25 cellular contexts compared by ENCODE assay signal in the genomic region with DNA sequence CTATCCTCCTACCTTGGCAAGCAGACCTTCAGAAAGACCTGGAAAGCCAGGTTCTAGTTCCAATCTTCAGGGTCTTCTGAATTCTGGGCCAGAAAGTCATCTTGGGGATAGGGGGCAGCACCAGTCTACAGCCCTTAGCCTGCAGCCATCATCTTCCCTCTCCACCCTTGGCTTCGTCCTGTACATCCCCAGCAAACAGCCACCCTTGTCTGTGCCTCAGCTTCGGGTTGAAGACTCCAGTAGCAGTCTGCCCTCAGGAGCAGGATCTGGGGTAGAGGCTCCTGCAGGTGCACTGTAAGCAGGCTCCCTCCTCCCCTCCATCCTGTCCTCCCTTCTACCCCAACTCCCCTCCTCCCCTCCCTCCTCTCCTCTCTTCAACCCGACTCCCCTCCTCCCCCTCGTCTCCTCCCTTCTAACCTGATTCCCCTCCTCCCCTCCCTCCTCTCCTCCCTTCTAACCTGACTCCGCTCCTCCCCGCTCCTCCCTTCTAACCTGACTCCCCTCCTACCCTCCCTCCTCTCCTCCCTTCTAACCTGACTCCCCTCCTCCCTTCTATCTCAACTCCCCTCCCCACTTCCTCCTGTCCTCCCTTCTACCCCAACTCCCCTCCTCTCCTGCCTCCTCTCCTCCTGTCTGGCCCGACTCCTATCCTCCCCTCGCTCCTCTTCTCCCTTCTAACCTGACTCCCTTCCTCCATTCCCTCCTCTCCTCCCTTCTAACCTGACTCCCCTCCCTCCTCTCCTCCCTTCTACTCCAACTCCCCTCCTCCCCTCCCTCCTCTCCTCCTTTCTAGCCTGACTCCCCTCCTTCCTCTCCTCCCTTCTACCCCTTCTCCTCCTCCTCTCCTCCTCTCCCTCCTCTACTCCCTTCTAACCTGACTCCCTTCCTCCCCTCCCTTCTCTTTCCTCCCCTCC.
DNase-seq lines count a peak whose midpoint lies in the region; ATAC-seq, FAIRE-seq and TF ChIP-seq lines count a peak whose summit lies in the region.
"Had no signal": no experiment of that assay in that cellular context is flagged by ENCODE, and none has a peak within 500 bp of the region (broad histone marks: within the 10 kb centered on the region; RNA-seq: fewer than 3 reads in every experiment).

No MANE protein-coding gene starts in this region.

- H3K4me3 ChIP-seq in HepG2 (replicated peaks in 1 of 3; ENCODE audit: insufficient read depth in 1 of 3, low read depth in 2 of 3, low read length in 3 of 3) (no peak overlapping the region), small intestine (ENCODE audit: low read depth in 1 of 2, low read length in 2 of 2) (no peak overlapping the region)
- H3K4me3 ChIP-seq: dorsolateral prefrontal cortex, left ventricle myocardium inferior had no signal

- H3K56ac ChIP-seq in H9 (ENCODE audit: insufficient read length, low read depth, low read length) = no peak overlapping the region

- no peak overlapping the region for H2BK5ac ChIP-seq in H9 (ENCODE audit: insufficient read length, low read length)

- H3K27ac Mint-ChIP-seq in H9 = no peak overlapping the region
- H3K27ac Mint-ChIP-seq: activated naive CD8-positive, alpha-beta T cell treated with anti-CD3 and anti-CD28 coated beads, Interleukin-2, amount 50 U/mL, for 24 hours; mesothelial cell of epicardium; T-cell had no signal

- WGBS in H9 (ENCODE audit: extremely low coverage, insufficient read length, low lambda C conversion rate) = 100% methylated on average over 1 of the region's 8 CpGs
- 4% methylated on average over 7 of the region's 8 CpGs for WGBS in HepG2 (ENCODE audit: low lambda C conversion rate)
- WGBS in small intestine, 3 donors = 46 to 49% (median 49%) methylated on average over 8 of the region's 8 CpGs

- H3K36me3 ChIP-seq in HepG2 (replicated peaks in 1 of 2; ENCODE audit: control insufficient read depth in 1 of 2, insufficient read depth in 2 of 2, low read length in 2 of 2) (no peaks in the 10 kb centered on the region), small intestine (ENCODE audit: control insufficient read depth in 2 of 2, insufficient read depth in 2 of 2, low read length in 2 of 2) (no peaks in the 10 kb centered on the region)
- H3K36me3 ChIP-seq: left ventricle myocardium inferior had no signal

- CTCF ChIA-PET in HepG2 (lab: Yijun Ruan, JAX; ENCODE audit: low intra/inter-chr PET ratio, low total read pairs) = no interaction called here

- H3K27ac ChIP-seq in H9 (ENCODE audit: insufficient read length, low read depth, low read length) (no peak overlapping the region), HepG2 (ENCODE audit: extremely low read length, insufficient read depth, low read length) (no peak overlapping the region), small intestine (ENCODE audit: low read depth in 1 of 2, low read length in 1 of 2) (no peak overlapping the region)
- H3K27ac ChIP-seq: dorsolateral prefrontal cortex, left ventricle myocardium inferior had no signal

- no peak overlapping the region for H2AK5ac ChIP-seq in H9 (ENCODE audit: insufficient read length, low read length)

- TF ChIP-seq CTCF in H9 (conservative IDR thresholded peaks at IDR 0.05) = 0 out of 3 replicates have a peak, but pooled peaks have one; percentile 10
- no peak for TF ChIP-seq CTCF in HepG2 (CRISPR knock-in tag; IDR thresholded peaks at IDR 0.05)

- H3K4me2 ChIP-seq in H9 (ENCODE audit: insufficient read depth, insufficient read length, low read length) (no peak overlapping the region), HepG2 (ENCODE audit: low read depth, low read length) (no peak overlapping the region)

- ATAC-seq in HepG2 (no peak), HG03045 (IDR thresholded peaks at IDR 0.05; ENCODE audit: unreplicated experiment) (no peak)
- ATAC-seq: activated naive CD8-positive, alpha-beta T cell treated with anti-CD3 and anti-CD28 coated beads, Interleukin-2, amount 50 U/mL, for 24 hours had no signal

- no peak overlapping the region for H3K4me3 Mint-ChIP-seq in H9
- H3K4me3 Mint-ChIP-seq: activated naive CD8-positive, alpha-beta T cell treated with anti-CD3 and anti-CD28 coated beads, Interleukin-2, amount 50 U/mL, for 24 hours; immature natural killer cell; mesothelial cell of epicardium; naive B cell; T-cell had no signal

- no TSS peak for BruUV-seq in HepG2 (replicated peaks; lab: Mats Ljungman, UMichigan)

- H3K9ac ChIP-seq in H9 (ENCODE audit: extremely low read depth, insufficient read length, low read length) = no peak overlapping the region
- no peak overlapping the region for H3K9ac ChIP-seq in HepG2 (ENCODE audit: insufficient read depth, low read depth, low read length)

- H2AFZ ChIP-seq in H9 (ENCODE audit: low read length) = no peak overlapping the region
- H2AFZ ChIP-seq in HepG2 (ENCODE audit: low read length) = no peak overlapping the region

- no peaks in the 10 kb centered on the region for H3K23me2 ChIP-seq in H9 (ENCODE audit: insufficient read length, low read depth, low read length, poor library complexity, severe bottlenecking)

- H4K91ac ChIP-seq in H9 (ENCODE audit: insufficient read length, low read depth, low read length) = no peak overlapping the region

- no peak for FAIRE-seq in HepG2 (lab: Jason Lieb, UNC)
- no peak for FAIRE-seq in small intestine (lab: Jason Lieb, UNC)
- FAIRE-seq: endothelial cell of umbilical vein had no signal

- no peak overlapping the region for H2BK15ac ChIP-seq in H9 (ENCODE audit: low read depth, low read length)

- POLR2A ChIA-PET in HepG2 (lab: Yijun Ruan, JAX) = no interaction called here

- no peaks in the 10 kb centered on the region for H4K20me1 ChIP-seq in H9 (ENCODE audit: control insufficient read depth, insufficient read depth, insufficient read length)
- no peaks in the 10 kb centered on the region for H4K20me1 ChIP-seq in HepG2 (ENCODE audit: insufficient read depth, low read length)

- no peaks in the 10 kb centered on the region; a peak in 1 of 5 replicates for H3K9me3 Mint-ChIP-seq in H9
- H3K9me3 Mint-ChIP-seq: activated naive CD8-positive, alpha-beta T cell treated with anti-CD3 and anti-CD28 coated beads, Interleukin-2, amount 50 U/mL, for 24 hours; immature natural killer cell; mesothelial cell of epicardium; T-cell had no signal

- no peaks in the 10 kb centered on the region; a peak in 1 of 7 replicates for H3K36me3 Mint-ChIP-seq in H9 (ENCODE audit: insufficient read depth in 1 of 3, low read depth in 3 of 3)
- H3K36me3 Mint-ChIP-seq: immature natural killer cell, mesothelial cell of epicardium, naive B cell, T-cell had no signal

- DNase-seq in D341Med (ENCODE audit: low spot score) = peak; percentile 36
- peak; percentile 25 for DNase-seq in H9
- peak; percentile 76 for DNase-seq in UCSD-AML1 (lab: John Stamatoyannopoulos, UW; ENCODE audit: unreplicated experiment)
- no peak for DNase-seq in HepG2 (ENCODE audit: low spot score)
- no peak for DNase-seq in small intestine
- no peak for DNase-seq in occipital lobe (lab: John Stamatoyannopoulos, UW)
- DNase-seq: activated naive CD8-positive, alpha-beta T cell treated with anti-CD3 and anti-CD28 coated beads, Interleukin-2, amount 50 U/mL, for 24 hours; activated T-cell treated with anti-CD3 and anti-CD28 coated beads, Interleukin-2, amount 50 U/mL, for 48 hours; C1 segment of cervical spinal cord; cerebellar nuclear complex; DMS79 treated with DMSO at 0.1 percent for 48 hours; hippocampal formation; left ventricle myocardium inferior; naive B cell; NCI-H1105 treated with DMSO at 0.1 percent for 48 hours; NCI-H1930; NCI-H774; RPMI8226; trophoblast cell had no signal

- no peaks in the 10 kb centered on the region for H3K27me3 ChIP-seq in H9 (ENCODE audit: insufficient read depth, low read length)
- peaks cover 2 to 12% of the 10 kb centered on the region in 2 experiments; a peak in 2 of 5 replicates for H3K27me3 ChIP-seq in HepG2 (ENCODE audit: control insufficient read depth in 1 of 2, insufficient read depth in 2 of 2, low read length in 2 of 2)
- H3K27me3 ChIP-seq in small intestine (ENCODE audit: control insufficient read depth in 2 of 2, insufficient read depth in 2 of 2, low read length in 2 of 2) = peaks cover 0 to 7% of the 10 kb centered on the region in 2 donors

- H3K9me3 ChIP-seq in H9 (ENCODE audit: control insufficient read depth, low read depth, low read length) (no peaks in the 10 kb centered on the region), HepG2 (ENCODE audit: low read length) (no peaks in the 10 kb centered on the region), small intestine (ENCODE audit: control insufficient read depth, low read depth) (no peaks in the 10 kb centered on the region)
- H3K9me3 ChIP-seq: left ventricle myocardium inferior had no signal

- H3K4me1 Mint-ChIP-seq in H9 = peaks cover 30 to 41% of the 10 kb centered on the region in 2 experiments
- H3K4me1 Mint-ChIP-seq: T-cell had no signal

- TF ChIP-seq POLR2A in HepG2 (IDR thresholded peaks at IDR 0.05; ENCODE audit: insufficient read depth in 1 of 2, low read depth in 2 of 2, low read length in 2 of 2) = no peak

- H3K4ac ChIP-seq in H9 (ENCODE audit: low read depth, low read length) = no peak overlapping the region

- intact Hi-C loops in HepG2 (cut with micrococcal nuclease; ENCODE audit: unreplicated experiment) = no loop called here

- TF ChIP-seq EP300 in HepG2 (IDR thresholded peaks at IDR 0.05; ENCODE audit: low read depth in 2 of 2, low read length in 2 of 2) (no peak), HepG2 (CRISPR knock-in tag; IDR thresholded peaks at IDR 0.05; ENCODE audit: borderline replicate concordance) (no peak)

- in situ Hi-C loops in HepG2 (cut with HindIII; ENCODE audit: extremely low pct_ligation_motif_present, low pct_unique_long_range_greater_than_20kb) = loop anchor here (5.0 kb wide), 1 partner anchor 248 kb away; no protein-coding TSS in a partner anchor

- no peak overlapping the region; the same call in 1 of the 2 replicates for H3K14ac ChIP-seq in H9 (ENCODE audit: insufficient read depth, low read length)

- no peak overlapping the region for H3K18ac ChIP-seq in H9 (ENCODE audit: insufficient read length, low read depth, low read length)

- peaks cover 6% of the 10 kb centered on the region for H3K27me3 Mint-ChIP-seq in H9 (ENCODE audit: low read depth)

- H3K79me1 ChIP-seq in H9 (ENCODE audit: insufficient read depth, low read depth, low read length, poor library complexity, severe bottlenecking) = no peaks in the 10 kb centered on the region

- H3T11ph ChIP-seq in H9 (ENCODE audit: low read length) = no peak overlapping the region

- H3K4me1 ChIP-seq in H9 (ENCODE audit: insufficient read depth, low read length) = no peaks in the 10 kb centered on the region
- H3K4me1 ChIP-seq in HepG2 (ENCODE audit: insufficient read depth, low read length) = no peaks in the 10 kb centered on the region
- H3K4me1 ChIP-seq in small intestine (ENCODE audit: control insufficient read depth in 2 of 2, insufficient read depth in 1 of 2, low read depth in 1 of 2, low read length in 1 of 2) = no peaks in the 10 kb centered on the region

- H3K23ac ChIP-seq in H9 (ENCODE audit: insufficient read length, low read depth, low read length) = no peak overlapping the region

- TF ChIP-seq RAD21 in HepG2 (CRISPR knock-in tag; IDR thresholded peaks at IDR 0.05) = no peak

- H2BK12ac ChIP-seq in H9 (ENCODE audit: insufficient read length, low read depth, low read length) = no peak overlapping the region

- no peak overlapping the region for H2BK120ac ChIP-seq in H9 (ENCODE audit: low read depth, low read length, poor library complexity, severe bottlenecking)

- H3K79me2 ChIP-seq in H9 (ENCODE audit: insufficient read depth, low read length) = no peaks in the 10 kb centered on the region
- H3K79me2 ChIP-seq in HepG2 (ENCODE audit: insufficient read depth, low read length) = no peaks in the 10 kb centered on the region

- no peak overlapping the region for H2BK20ac ChIP-seq in H9 (ENCODE audit: low read depth, low read length, poor library complexity, severe bottlenecking)

- no peak overlapping the region for H4K5ac ChIP-seq in H9 (ENCODE audit: insufficient read length, low read depth, low read length)

- H4K8ac ChIP-seq in H9 (replicated peaks; ENCODE audit: insufficient read length, low read depth, low read length) = no peak overlapping the region

Comparison
In these comparisons a context has a peak if more than half of its experiments do, and no peak if none do; other contexts are left out.
1. DNase-seq: peak in D341Med (single experiment), H9 (single experiment) and UCSD-AML1 (single experiment); none in HepG2 (single experiment), small intestine (single experiment) and occipital lobe (single experiment).